ENCODE assay signal across 18 cellular contexts in genomic region chr14:39419272-39419671, GRCh38. TPM values are rescaled to one million over a fixed set of nuclear protein-coding genes. Genes with fewer than 3 reads are reported as not detected.
DNase-seq lines count a peak whose midpoint lies in the region; ATAC-seq and TF ChIP-seq lines count a peak whose summit lies in the region.
"Had no signal": no experiment of that assay in that cellular context is flagged by ENCODE, and none has a peak within 500 bp of the region (broad histone marks: within the 10 kb centered on the region; RNA-seq: fewer than 3 reads in every experiment).

No MANE protein-coding gene starts in this region.

- H3T11ph ChIP-seq in H9 (ENCODE audit: low read length) = no peak overlapping the region

- H3K4me2 ChIP-seq in H9 (ENCODE audit: insufficient read depth, insufficient read length, low read length) = no peak overlapping the region

- no peaks in the 10 kb centered on the region for H3K36me3 ChIP-seq in RWPE2 (ENCODE audit: low read depth)

- no peak overlapping the region for H3K4me3 ChIP-seq in AG09309 (ENCODE audit: control insufficient read depth, low read depth, low read length)
- H3K4me3 ChIP-seq in RWPE2 (ENCODE audit: severe bottlenecking) = no peak overlapping the region
- no peak overlapping the region for H3K4me3 ChIP-seq in fibroblast of mammary gland (ENCODE audit: control insufficient read depth, low read depth, low read length)
- H3K4me3 ChIP-seq: lung had no signal

- H3K4ac ChIP-seq in H9 (ENCODE audit: low read depth, low read length) = no peak overlapping the region

- no peak overlapping the region for H3K14ac ChIP-seq in H9 (ENCODE audit: insufficient read depth, low read length)

- TF ChIP-seq CTCF in AG09309 (IDR thresholded peaks at IDR 0.05; ENCODE audit: control insufficient read depth, insufficient read depth, low read depth, low read length, missing control alignments) (peak; percentile 13), H9 (conservative IDR thresholded peaks at IDR 0.05) (peak; percentile 27; the same call in 1 of the 3 replicates), RWPE2 (IDR thresholded peaks at IDR 0.05; ENCODE audit: poor library complexity, severe bottlenecking) (peak; percentile 23), fibroblast of mammary gland (conservative IDR thresholded peaks at IDR 0.05; ENCODE audit: control insufficient read depth, insufficient read depth, low read depth, low read length) (peak; percentile 24)

- H3K27me3 Mint-ChIP-seq in H9 (ENCODE audit: low read depth) = no peaks in the 10 kb centered on the region
- H3K27me3 Mint-ChIP-seq: activated B cell treated with CpG ODN at 0.5 μM for 24 hours; activated naive CD8-positive, alpha-beta T cell treated with anti-CD3 and anti-CD28 coated beads, Interleukin-2, amount 50 U/mL, for 24 hours had no signal

- H3K36me3 Mint-ChIP-seq in H9 (ENCODE audit: insufficient read depth in 1 of 3, low read depth in 3 of 3) = peaks cover 12 to 24% (median 18%) of the 10 kb centered on the region in 3 experiments

- H3K9me3 Mint-ChIP-seq in H9 = peaks cover 24 to 26% of the 10 kb centered on the region in 2 experiments

- H3K27me3 ChIP-seq in H9 (ENCODE audit: insufficient read depth, low read length) (no peaks in the 10 kb centered on the region), RWPE2 (ENCODE audit: insufficient read depth, poor library complexity, severe bottlenecking) (no peaks in the 10 kb centered on the region)

- H3K79me1 ChIP-seq in H9 (ENCODE audit: insufficient read depth, low read depth, low read length, poor library complexity, severe bottlenecking) = no peaks in the 10 kb centered on the region

- no peaks in the 10 kb centered on the region for H3K4me1 ChIP-seq in H9 (ENCODE audit: insufficient read depth, low read length)
- no peaks in the 10 kb centered on the region for H3K4me1 ChIP-seq in RWPE2 (ENCODE audit: insufficient read depth, poor library complexity, severe bottlenecking)

- WGBS in H9 (ENCODE audit: extremely low coverage, insufficient read length, low lambda C conversion rate) = no CpG with 5 or more reads among the region's 1 CpG

- no peak overlapping the region for H2BK12ac ChIP-seq in H9 (ENCODE audit: insufficient read length, low read depth, low read length)

- no peaks in the 10 kb centered on the region for H4K20me1 ChIP-seq in H9 (ENCODE audit: control insufficient read depth, insufficient read depth, insufficient read length)

- no peak overlapping the region for H3K4me3 Mint-ChIP-seq in H9
- H3K4me3 Mint-ChIP-seq: activated B cell treated with CpG ODN at 0.5 μM for 24 hours; activated naive CD8-positive, alpha-beta T cell treated with anti-CD3 and anti-CD28 coated beads, Interleukin-2, amount 50 U/mL, for 24 hours; activated T-helper 1 cell treated with anti-CD3 and anti-CD28 coated beads, Interleukin-12 subunit alpha, Interleukin-12 subunit beta, Interleukin-2, Interleukin-4 antibody, amounts not matched to agents 30 ng/mL and 10 ng/mL and 1 ng/mL, durations not matched to agents 14 hours and 24 hours and 36 hours had no signal

- H3K79me2 ChIP-seq in H9 (ENCODE audit: insufficient read depth, low read length) = no peaks in the 10 kb centered on the region; the same call in 1 of the 2 replicates

- H3K9me3 ChIP-seq in H9 (ENCODE audit: control insufficient read depth, low read depth, low read length) (no peaks in the 10 kb centered on the region), RWPE2 (ENCODE audit: severe bottlenecking) (no peaks in the 10 kb centered on the region)

- H3K4me1 Mint-ChIP-seq in H9 = peaks cover 0 to 2% of the 10 kb centered on the region in 2 experiments; a peak in 1 of 4 replicates

- no peaks in the 10 kb centered on the region for H3K23me2 ChIP-seq in H9 (ENCODE audit: insufficient read length, low read depth, low read length, poor library complexity, severe bottlenecking)

- H2BK20ac ChIP-seq in H9 (ENCODE audit: low read depth, low read length, poor library complexity, severe bottlenecking) = no peak overlapping the region

- no peak overlapping the region for H2BK5ac ChIP-seq in H9 (ENCODE audit: insufficient read length, low read length)

- no peak overlapping the region for H3K23ac ChIP-seq in H9 (ENCODE audit: insufficient read length, low read depth, low read length)

- H2AFZ ChIP-seq in H9 (ENCODE audit: low read length) = no peak overlapping the region

- no peak overlapping the region for H4K91ac ChIP-seq in H9 (ENCODE audit: insufficient read length, low read depth, low read length)

- H2AK5ac ChIP-seq in H9 (ENCODE audit: insufficient read length, low read length) = no peak overlapping the region

- H3K9ac ChIP-seq in H9 (ENCODE audit: extremely low read depth, insufficient read length, low read length) = no peak overlapping the region

- ATAC-seq in RWPE2 (ENCODE audit: low read depth) = peak; percentile 48; the same call in 1 of the 3 replicates
- ATAC-seq in HG03378 (IDR thresholded peaks at IDR 0.05; ENCODE audit: unreplicated experiment) = no peak
- no peak for ATAC-seq in HG03039 (IDR thresholded peaks at IDR 0.05; ENCODE audit: unreplicated experiment)
- ATAC-seq: activated naive CD8-positive, alpha-beta T cell treated with anti-CD3 and anti-CD28 coated beads, Interleukin-2, amount 50 U/mL, for 24 hours; sciatic nerve had no signal

- no peak overlapping the region for H3K27ac ChIP-seq in H9 (ENCODE audit: insufficient read length, low read depth, low read length)
- H3K27ac ChIP-seq in RWPE2 (ENCODE audit: poor library complexity, severe bottlenecking) = no peak overlapping the region

- no peak overlapping the region for H3K18ac ChIP-seq in H9 (ENCODE audit: insufficient read length, low read depth, low read length)

- H3K56ac ChIP-seq in H9 (ENCODE audit: insufficient read length, low read depth, low read length) = no peak overlapping the region

- no peak overlapping the region for H4K5ac ChIP-seq in H9 (ENCODE audit: insufficient read length, low read depth, low read length)

- no peak for DNase-seq in AG09309 (ENCODE audit: low read depth)
- no peak for DNase-seq in H9
- DNase-seq in RWPE2 (ENCODE audit: low spot score) = no peak
- peak; percentile 49 for DNase-seq in fibroblast of mammary gland (ENCODE audit: low read depth)
- DNase-seq in 8988T = no peak
- DNase-seq in hypothalamus (lab: John Stamatoyannopoulos, UW) = no peak
- DNase-seq: activated B cell treated with CpG ODN at 0.5 μM for 24 hours; activated naive CD8-positive, alpha-beta T cell treated with anti-CD3 and anti-CD28 coated beads, Interleukin-2, amount 50 U/mL, for 24 hours; dermis blood vessel endothelial cell; KG1; NCI-H1417; stimulated activated naive CD4-positive, alpha-beta T cell; trophoblast cell had no signal

- no peak overlapping the region for H2BK120ac ChIP-seq in H9 (ENCODE audit: low read depth, low read length, poor library complexity, severe bottlenecking)

- H2BK15ac ChIP-seq in H9 (ENCODE audit: low read depth, low read length) = no peak overlapping the region

- no peak overlapping the region for H3K27ac Mint-ChIP-seq in H9
- H3K27ac Mint-ChIP-seq: activated B cell treated with CpG ODN at 0.5 μM for 24 hours; activated naive CD8-positive, alpha-beta T cell treated with anti-CD3 and anti-CD28 coated beads, Interleukin-2, amount 50 U/mL, for 24 hours; activated T-helper 1 cell treated with anti-CD3 and anti-CD28 coated beads, Interleukin-12 subunit alpha, Interleukin-12 subunit beta, Interleukin-2, Interleukin-4 antibody, amounts not matched to agents 30 ng/mL and 10 ng/mL and 1 ng/mL, durations not matched to agents 14 hours and 24 hours and 36 hours had no signal

- H4K8ac ChIP-seq in H9 (replicated peaks; ENCODE audit: insufficient read length, low read depth, low read length) = no peak overlapping the region

RNA-seq across cellular contexts. Expression of gene FBXO33, which starts 13.0 kb away (rescaled TPM):
- total RNA-seq in H9 (2021) = 8.8 and 9.3 TPM in 2 replicates
